1 cellular context compared by ENCODE assay signal in the genomic region with DNA sequence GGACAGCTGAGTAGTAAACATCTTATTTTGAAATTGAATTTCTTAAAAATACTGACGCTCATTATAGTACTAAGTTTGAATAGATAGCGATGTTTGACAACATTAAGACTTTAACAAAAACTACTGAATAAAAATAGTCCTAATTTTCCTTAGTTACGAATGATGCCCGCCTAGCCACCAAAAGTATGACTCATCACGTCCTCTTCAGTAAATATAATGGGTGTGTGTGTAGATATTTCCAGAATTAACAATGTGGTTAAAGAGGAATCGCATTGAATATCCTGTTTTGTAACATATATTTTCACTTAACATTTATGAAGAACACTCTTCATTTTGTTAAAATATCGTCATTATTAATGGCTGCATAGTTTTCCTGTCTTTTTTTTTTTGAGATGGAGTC.
TF ChIP-seq lines count a peak whose summit lies in the region.

No MANE protein-coding gene starts in this region.

TF ChIP-seq in GM23338, 12 proteins besides CTCF, POLR2A, EP300 and RAD21 (continued from another document):
- no peak for TF ChIP-seq EZH2 (IDR thresholded peaks at IDR 0.05; ENCODE audit: low read depth, unreplicated experiment)
- TF ChIP-seq EZH2phosphoT487 (IDR thresholded peaks at IDR 0.05; ENCODE audit: unreplicated experiment): no peak
- no peak for TF ChIP-seq POLR2AphosphoS5 (IDR thresholded peaks at IDR 0.05; ENCODE audit: low read depth)
- TF ChIP-seq ZNF331 (CRISPR knock-in tag; IDR thresholded peaks at IDR 0.05; ENCODE audit: low read depth): no peak
- no peak for TF ChIP-seq NANOG (IDR thresholded peaks at IDR 0.05; ENCODE audit: borderline replicate concordance)
- no peak for TF ChIP-seq CREB1 (CRISPR knock-in tag; IDR thresholded peaks at IDR 0.05; ENCODE audit: low read depth)
- TF ChIP-seq, protein P1, sequence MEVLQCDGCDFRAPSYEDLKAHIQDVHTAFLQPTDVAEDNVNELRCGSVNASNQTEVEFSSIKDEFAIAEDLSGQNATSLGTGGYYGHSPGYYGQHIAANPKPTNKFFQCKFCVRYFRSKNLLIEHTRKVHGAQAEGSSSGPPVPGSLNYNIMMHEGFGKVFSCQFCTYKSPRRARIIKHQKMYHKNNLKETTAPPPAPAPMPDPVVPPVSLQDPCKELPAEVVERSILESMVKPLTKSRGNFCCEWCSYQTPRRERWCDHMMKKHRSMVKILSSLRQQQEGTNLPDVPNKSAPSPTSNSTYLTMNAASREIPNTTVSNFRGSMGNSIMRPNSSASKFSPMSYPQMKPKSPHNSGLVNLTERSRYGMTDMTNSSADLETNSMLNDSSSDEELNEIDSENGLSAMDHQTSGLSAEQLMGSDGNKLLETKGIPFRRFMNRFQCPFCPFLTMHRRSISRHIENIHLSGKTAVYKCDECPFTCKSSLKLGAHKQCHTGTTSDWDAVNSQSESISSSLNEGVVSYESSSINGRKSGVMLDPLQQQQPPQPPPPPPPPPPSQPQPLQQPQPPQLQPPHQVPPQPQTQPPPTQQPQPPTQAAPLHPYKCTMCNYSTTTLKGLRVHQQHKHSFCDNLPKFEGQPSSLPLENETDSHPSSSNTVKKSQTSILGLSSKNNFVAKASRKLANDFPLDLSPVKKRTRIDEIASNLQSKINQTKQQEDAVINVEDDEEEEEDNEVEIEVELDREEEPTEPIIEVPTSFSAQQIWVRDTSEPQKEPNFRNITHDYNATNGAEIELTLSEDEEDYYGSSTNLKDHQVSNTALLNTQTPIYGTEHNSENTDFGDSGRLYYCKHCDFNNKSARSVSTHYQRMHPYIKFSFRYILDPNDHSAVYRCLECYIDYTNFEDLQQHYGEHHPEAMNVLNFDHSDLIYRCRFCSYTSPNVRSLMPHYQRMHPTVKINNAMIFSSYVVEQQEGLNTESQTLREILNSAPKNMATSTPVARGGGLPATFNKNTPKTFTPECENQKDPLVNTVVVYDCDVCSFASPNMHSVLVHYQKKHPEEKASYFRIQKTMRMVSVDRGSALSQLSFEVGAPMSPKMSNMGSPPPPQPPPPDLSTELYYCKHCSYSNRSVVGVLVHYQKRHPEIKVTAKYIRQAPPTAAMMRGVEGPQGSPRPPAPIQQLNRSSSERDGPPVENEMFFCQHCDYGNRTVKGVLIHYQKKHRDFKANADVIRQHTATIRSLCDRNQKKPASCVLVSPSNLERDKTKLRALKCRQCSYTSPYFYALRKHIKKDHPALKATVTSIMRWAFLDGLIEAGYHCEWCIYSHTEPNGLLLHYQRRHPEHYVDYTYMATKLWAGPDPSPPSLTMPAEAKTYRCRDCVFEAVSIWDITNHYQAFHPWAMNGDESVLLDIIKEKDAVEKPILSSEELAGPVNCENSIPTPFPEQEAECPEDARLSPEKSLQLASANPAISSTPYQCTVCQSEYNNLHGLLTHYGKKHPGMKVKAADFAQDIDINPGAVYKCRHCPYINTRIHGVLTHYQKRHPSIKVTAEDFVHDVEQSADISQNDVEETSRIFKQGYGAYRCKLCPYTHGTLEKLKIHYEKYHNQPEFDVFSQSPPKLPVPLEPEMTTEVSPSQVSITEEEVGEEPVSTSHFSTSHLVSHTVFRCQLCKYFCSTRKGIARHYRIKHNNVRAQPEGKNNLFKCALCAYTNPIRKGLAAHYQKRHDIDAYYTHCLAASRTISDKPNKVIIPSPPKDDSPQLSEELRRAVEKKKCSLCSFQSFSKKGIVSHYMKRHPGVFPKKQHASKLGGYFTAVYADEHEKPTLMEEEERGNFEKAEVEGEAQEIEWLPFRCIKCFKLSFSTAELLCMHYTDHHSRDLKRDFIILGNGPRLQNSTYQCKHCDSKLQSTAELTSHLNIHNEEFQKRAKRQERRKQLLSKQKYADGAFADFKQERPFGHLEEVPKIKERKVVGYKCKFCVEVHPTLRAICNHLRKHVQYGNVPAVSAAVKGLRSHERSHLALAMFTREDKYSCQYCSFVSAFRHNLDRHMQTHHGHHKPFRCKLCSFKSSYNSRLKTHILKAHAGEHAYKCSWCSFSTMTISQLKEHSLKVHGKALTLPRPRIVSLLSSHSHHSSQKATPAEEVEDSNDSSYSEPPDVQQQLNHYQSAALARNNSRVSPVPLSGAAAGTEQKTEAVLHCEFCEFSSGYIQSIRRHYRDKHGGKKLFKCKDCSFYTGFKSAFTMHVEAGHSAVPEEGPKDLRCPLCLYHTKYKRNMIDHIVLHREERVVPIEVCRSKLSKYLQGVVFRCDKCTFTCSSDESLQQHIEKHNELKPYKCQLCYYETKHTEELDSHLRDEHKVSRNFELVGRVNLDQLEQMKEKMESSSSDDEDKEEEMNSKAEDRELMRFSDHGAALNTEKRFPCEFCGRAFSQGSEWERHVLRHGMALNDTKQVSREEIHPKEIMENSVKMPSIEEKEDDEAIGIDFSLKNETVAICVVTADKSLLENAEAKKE (CRISPR knock-in tag; IDR thresholded peaks at IDR 0.05): no peak
